In genomic region chr9:25353783-25354182, GRCh38 we compare ENCODE assay signal across 7 cellular contexts.
"Had no signal": no experiment of that assay in that cellular context is flagged by ENCODE, and none has a peak within 500 bp of the region (broad histone marks: within the 10 kb centered on the region; RNA-seq: fewer than 3 reads in every experiment).

No MANE protein-coding gene starts in this region.

- FAIRE-seq: H1, H54, HepG2 had no signal

- H3K4me2 ChIP-seq: GM23338 had no signal

- DNase-seq: H9, HCEC 1CT had no signal

- H3K4me3 ChIP-seq: GM23338 had no signal

- H3K27ac ChIP-seq: HL-60 had no signal
